Comparison of ENCODE assay signal across 8 cellular contexts in genomic region chr3:138348107-138348949, GRCh38. TPM values are rescaled to one million over a fixed set of nuclear protein-coding genes. Genes with fewer than 3 reads are reported as not detected.
A peak's percentile ranks its signal among the peaks of the same experiment; 100 is the strongest.
DNase-seq lines count a peak whose midpoint lies in the region; ATAC-seq and TF ChIP-seq lines count a peak whose summit lies in the region.

Gene MRAS, plus strand, starts transcription at chr3:138348579. Its CDS starts 24,305 bp downstream, at chr3:138372884.

- peak within 1 kb of the TSS; percentile 54 for H3K4me3 ChIP-seq in epithelial cell of esophagus (ENCODE audit: low read length)

- peak; percentile 75 for DNase-seq in NCI-H748 (lab: John Stamatoyannopoulos, UW; ENCODE audit: unreplicated experiment)
- DNase-seq in NCI-H748 treated with DMSO at 0.1 percent for 48 hours (lab: John Stamatoyannopoulos, UW) = no peak
- DNase-seq in NCI-H146 (lab: John Stamatoyannopoulos, UW) = peak; percentile 93
- peak; percentile 27 to 38 for DNase-seq in activated CD4-positive, alpha-beta T cell treated with anti-CD3 and anti-CD28 coated beads, Interleukin-2, amount 50 U/mL, for 48 hours
- peak; percentile 73 for DNase-seq in epithelial cell of esophagus (ENCODE audit: low read depth)
- DNase-seq in lung microvascular endothelial cell (ENCODE audit: low read depth in 2 of 2) = peak; percentile 65 to 66
- peak; percentile 44 for DNase-seq in stimulated activated naive CD8-positive, alpha-beta T cell treated with anti-CD3 and anti-CD28 coated beads, Interleukin-15, Interleukin-2, amounts not matched to agents 100 U/mL and 50 U/mL, for 24 hours

- peak; percentile 50 for ATAC-seq in stimulated activated naive CD8-positive, alpha-beta T cell treated with anti-CD3 and anti-CD28 coated beads, Interleukin-15, Interleukin-2, amounts not matched to agents 100 U/mL and 50 U/mL, for 24 hours
- no peak for ATAC-seq in HG03039 (IDR thresholded peaks at IDR 0.05; ENCODE audit: unreplicated experiment)

- TF ChIP-seq CTCF in epithelial cell of esophagus (IDR thresholded peaks at IDR 0.05; ENCODE audit: insufficient read depth, low read depth, low read length, missing control alignments) = peak; percentile 3

RNA-seq across cellular contexts. Expression of gene MRAS, which starts in this region (rescaled TPM):
- 5.9 and 10.1 TPM in 2 replicates for total RNA-seq in lung microvascular endothelial cell
